ENCODE assay signal across 1 cellular context in genomic region chr18:59760212-59760997, GRCh38.
TF ChIP-seq lines count a peak whose summit lies in the region.

No MANE protein-coding gene starts in this region.

TF ChIP-seq in liver, 16 proteins besides CTCF, POLR2A, EP300 and RAD21 (continued from another document):
- no peak for TF ChIP-seq TAF1 (conservative IDR thresholded peaks at IDR 0.05)
